ENCODE assay signal across 18 cellular contexts in genomic region chr4:60865238-60865637, GRCh38.
DNase-seq lines count a peak whose midpoint lies in the region; ATAC-seq and TF ChIP-seq lines count a peak whose summit lies in the region.
"Had no signal": no experiment of that assay in that cellular context is flagged by ENCODE, and none has a peak within 500 bp of the region (broad histone marks: within the 10 kb centered on the region; RNA-seq: fewer than 3 reads in every experiment).

No MANE protein-coding gene starts in this region.

- no peaks in the 10 kb centered on the region for H3K36me3 Mint-ChIP-seq in activated T-helper 2 cell treated with anti-CD3 and anti-CD28 coated beads, Interferon-gamma antibody, Interleukin-2, Interleukin-4, amounts not matched to agents 10 μg/mL and 5 μg/mL and 100 μg/mL, durations not matched to agents 14 hours and 24 hours and 36 hours (ENCODE audit: low read depth)
- no peaks in the 10 kb centered on the region for H3K36me3 Mint-ChIP-seq in activated CD4-positive, alpha-beta memory T cell treated with anti-CD3 and anti-CD28 coated beads for 36 hours
- H3K36me3 Mint-ChIP-seq: CD4-positive, alpha-beta memory T cell had no signal

- H3K4me3 ChIP-seq in cardiac fibroblast (replicated peaks in 1 of 2; ENCODE audit: low read depth in 2 of 2, low read length in 2 of 2) (no peak overlapping the region), mesendoderm (ENCODE audit: low read length) (no peak overlapping the region)
- H3K4me3 ChIP-seq: coronary artery, K562 had no signal

- no peaks in the 10 kb centered on the region for H3K36me3 ChIP-seq in mesendoderm (ENCODE audit: control insufficient read depth, insufficient read depth, low read length)

- ATAC-seq in GM19455 (IDR thresholded peaks at IDR 0.05; ENCODE audit: unreplicated experiment), result no peak
- ATAC-seq: HCT116, K562 had no signal

- H3K4me3 Mint-ChIP-seq in activated T-helper 2 cell treated with anti-CD3 and anti-CD28 coated beads, Interferon-gamma antibody, Interleukin-2, Interleukin-4, amounts not matched to agents 10 μg/mL and 5 μg/mL and 100 μg/mL, durations not matched to agents 14 hours and 24 hours and 36 hours (ENCODE audit: low read depth), result no peak overlapping the region
- H3K4me3 Mint-ChIP-seq in activated CD4-positive, alpha-beta memory T cell treated with anti-CD3 and anti-CD28 coated beads for 36 hours, result no peak overlapping the region
- H3K4me3 Mint-ChIP-seq: activated CD4-positive, alpha-beta T cell treated with anti-CD3 and anti-CD28 coated beads, Interleukin-2, amount 10 ng/mL, durations not matched to agents 24 days and 14 days; CD4-positive, alpha-beta memory T cell had no signal

- no peaks in the 10 kb centered on the region for H3K79me1 ChIP-seq in mesendoderm (ENCODE audit: low read length)

- H2BK15ac ChIP-seq in mesendoderm (replicated peaks; ENCODE audit: low read depth), result no peak overlapping the region

- no peak overlapping the region for H3K27ac ChIP-seq in mesendoderm (ENCODE audit: low read depth, low read length)
- H3K27ac ChIP-seq: coronary artery, parathyroid adenoma had no signal

- H3K18ac ChIP-seq in mesendoderm (ENCODE audit: low read length), result no peak overlapping the region

- CTCF ChIA-PET in activated CD4-positive, alpha-beta memory T cell treated with anti-CD3 and anti-CD28 coated beads for 36 hours (lab: Charles Lee), result no interaction called here

- H3K4ac ChIP-seq in mesendoderm (ENCODE audit: low read depth, low read length), result no peak overlapping the region

- no peak overlapping the region for H3K27ac Mint-ChIP-seq in activated T-helper 2 cell treated with anti-CD3 and anti-CD28 coated beads, Interferon-gamma antibody, Interleukin-2, Interleukin-4, amounts not matched to agents 10 μg/mL and 5 μg/mL and 100 μg/mL, durations not matched to agents 14 hours and 24 hours and 36 hours
- H3K27ac Mint-ChIP-seq in activated CD4-positive, alpha-beta memory T cell treated with anti-CD3 and anti-CD28 coated beads for 36 hours, result no peak overlapping the region
- H3K27ac Mint-ChIP-seq: activated CD4-positive, alpha-beta T cell treated with anti-CD3 and anti-CD28 coated beads, Interleukin-2, amount 10 ng/mL, durations not matched to agents 24 days and 14 days; CD4-positive, alpha-beta memory T cell had no signal

- H3K4me1 ChIP-seq in mesendoderm (ENCODE audit: control insufficient read depth, low read depth, low read length), result no peaks in the 10 kb centered on the region
- H3K4me1 ChIP-seq: parathyroid adenoma had no signal

- no peak overlapping the region for H3K56ac ChIP-seq in mesendoderm (ENCODE audit: low read length)

- peak; percentile 27 for TF ChIP-seq CTCF in cardiac fibroblast (IDR thresholded peaks at IDR 0.05; ENCODE audit: low read depth, low read length)

- POLR2A ChIA-PET in activated CD4-positive, alpha-beta memory T cell treated with anti-CD3 and anti-CD28 coated beads for 36 hours (lab: Charles Lee), result no interaction called here

- H3K27me3 Mint-ChIP-seq in activated T-helper 2 cell treated with anti-CD3 and anti-CD28 coated beads, Interferon-gamma antibody, Interleukin-2, Interleukin-4, amounts not matched to agents 10 μg/mL and 5 μg/mL and 100 μg/mL, durations not matched to agents 14 hours and 24 hours and 36 hours (ENCODE audit: low read depth), result no peaks in the 10 kb centered on the region
- no peaks in the 10 kb centered on the region for H3K27me3 Mint-ChIP-seq in activated CD4-positive, alpha-beta memory T cell treated with anti-CD3 and anti-CD28 coated beads for 36 hours
- H3K27me3 Mint-ChIP-seq: activated CD4-positive, alpha-beta T cell treated with anti-CD3 and anti-CD28 coated beads, Interleukin-2, amount 10 ng/mL, durations not matched to agents 24 days and 14 days; CD4-positive, alpha-beta memory T cell had no signal

- no peak overlapping the region for H3K4me2 ChIP-seq in mesendoderm (ENCODE audit: low read length)

- no peak overlapping the region for H2BK120ac ChIP-seq in mesendoderm (ENCODE audit: low read depth, low read length)

- no peak overlapping the region for H2BK5ac ChIP-seq in mesendoderm (ENCODE audit: low read length)

- H3K79me2 ChIP-seq in mesendoderm (ENCODE audit: control insufficient read depth, insufficient read depth, low read length), result no peaks in the 10 kb centered on the region
- H3K79me2 ChIP-seq: parathyroid adenoma had no signal

- no CpG with 5 or more reads among the region's 4 CpGs for WGBS in mesendoderm (ENCODE audit: extremely low coverage, insufficient coverage, low lambda C conversion rate)

- intact Hi-C loops in activated T-helper 2 cell treated with anti-CD3 and anti-CD28 coated beads, Interferon-gamma antibody, Interleukin-2, Interleukin-4, amounts not matched to agents 10 μg/mL and 5 μg/mL and 100 μg/mL, durations not matched to agents 14 hours and 24 hours and 36 hours (cut with micrococcal nuclease), result no loop called here
- intact Hi-C loops in activated CD4-positive, alpha-beta memory T cell treated with anti-CD3 and anti-CD28 coated beads for 36 hours (cut with micrococcal nuclease), result no loop called here

- H2AK5ac ChIP-seq in mesendoderm (ENCODE audit: low read length), result no peak overlapping the region

- no peak overlapping the region for H4K5ac ChIP-seq in mesendoderm (ENCODE audit: low read length)

- no peak overlapping the region for H3K23ac ChIP-seq in mesendoderm (ENCODE audit: low read length)

- H3K4me1 Mint-ChIP-seq in activated T-helper 2 cell treated with anti-CD3 and anti-CD28 coated beads, Interferon-gamma antibody, Interleukin-2, Interleukin-4, amounts not matched to agents 10 μg/mL and 5 μg/mL and 100 μg/mL, durations not matched to agents 14 hours and 24 hours and 36 hours (ENCODE audit: low read depth), result no peaks in the 10 kb centered on the region
- H3K4me1 Mint-ChIP-seq in activated CD4-positive, alpha-beta memory T cell treated with anti-CD3 and anti-CD28 coated beads for 36 hours (ENCODE audit: low read depth), result no peaks in the 10 kb centered on the region
- H3K4me1 Mint-ChIP-seq: activated CD4-positive, alpha-beta T cell treated with anti-CD3 and anti-CD28 coated beads, Interleukin-2, amount 10 ng/mL, durations not matched to agents 24 days and 14 days; CD4-positive, alpha-beta memory T cell had no signal

- peaks cover 27% of the 10 kb centered on the region for H3K9me3 Mint-ChIP-seq in activated T-helper 2 cell treated with anti-CD3 and anti-CD28 coated beads, Interferon-gamma antibody, Interleukin-2, Interleukin-4, amounts not matched to agents 10 μg/mL and 5 μg/mL and 100 μg/mL, durations not matched to agents 14 hours and 24 hours and 36 hours
- peaks cover 17% of the 10 kb centered on the region for H3K9me3 Mint-ChIP-seq in activated CD4-positive, alpha-beta memory T cell treated with anti-CD3 and anti-CD28 coated beads for 36 hours

- DNase-seq in DMS53 treated with DMSO at 0.1 percent for 48 hours (lab: John Stamatoyannopoulos, UW; ENCODE audit: unreplicated experiment) (peak; percentile 29), NCI-H446 (lab: John Stamatoyannopoulos, UW) (peak; percentile 69 to 91), cardiac fibroblast (ENCODE audit: low read depth in 2 of 2) (peak; percentile 11 to 36), mesendoderm (peak; percentile 68), NCI-H1105 (lab: John Stamatoyannopoulos, UW) (no peak)
- no peak for DNase-seq in activated T-helper 2 cell treated with anti-CD3 and anti-CD28 coated beads, Interferon-gamma antibody, Interleukin-2, Interleukin-4, amounts not matched to agents 10 μg/mL and 5 μg/mL and 100 μg/mL, durations not matched to agents 14 hours and 24 hours and 36 hours (ENCODE audit: low spot score)
- DNase-seq in activated CD4-positive, alpha-beta memory T cell treated with anti-CD3 and anti-CD28 coated beads for 36 hours, result no peak
- DNase-seq: activated CD4-positive, alpha-beta T cell treated with anti-CD3 and anti-CD28 coated beads, Interleukin-2, amount 10 ng/mL, durations not matched to agents 24 days and 14 days; CD4-positive, alpha-beta memory T cell; foreskin fibroblast; NCI-H345; stimulated activated CD4-positive, alpha-beta T cell treated with anti-CD3 and anti-CD28 coated beads, Interleukin-2, amount 100 ng/mL, for 24 hours; stimulated activated naive CD4-positive, alpha-beta T cell had no signal

- no peaks in the 10 kb centered on the region for H3K27me3 ChIP-seq in mesendoderm (ENCODE audit: insufficient read depth, low read length, poor library complexity)

- no peak overlapping the region for H3K9ac ChIP-seq in mesendoderm (ENCODE audit: low read length)
- H3K9ac ChIP-seq: parathyroid adenoma had no signal

- no peak overlapping the region for H4K8ac ChIP-seq in mesendoderm (ENCODE audit: low read depth, low read length)

Comparison
In these comparisons a context has a peak if more than half of its experiments do, and no peak if none do; other contexts are left out.
1. DNase-seq: peak in DMS53 treated with DMSO at 0.1 percent for 48 hours (single experiment), NCI-H446 (2 of 2), cardiac fibroblast (2 of 2) and mesendoderm (single experiment); none in activated T-helper 2 cell treated with anti-CD3 and anti-CD28 coated beads, Interferon-gamma antibody, Interleukin-2, Interleukin-4, amounts not matched to agents 10 μg/mL and 5 μg/mL and 100 μg/mL, durations not matched to agents 14 hours and 24 hours and 36 hours (single experiment), NCI-H1105 (single experiment) and activated CD4-positive, alpha-beta memory T cell treated with anti-CD3 and anti-CD28 coated beads for 36 hours (single experiment).